In genomic region chr2:121185571-121186074, GRCh38 we compare ENCODE assay signal across 10 cellular contexts.
DNase-seq lines count a peak whose midpoint lies in the region; ATAC-seq, FAIRE-seq and TF ChIP-seq lines count a peak whose summit lies in the region.
"Had no signal": no experiment of that assay in that cellular context is flagged by ENCODE, and none has a peak within 500 bp of the region (broad histone marks: within the 10 kb centered on the region; RNA-seq: fewer than 3 reads in every experiment).

No MANE protein-coding gene starts in this region.

- H3K4me3 ChIP-seq in neuronal stem cell (ENCODE audit: low read length in 2 of 2) (no peak overlapping the region), spleen (no peak overlapping the region), vagina (no peak overlapping the region)

- H3K4me2 ChIP-seq in neuronal stem cell (ENCODE audit: insufficient read depth, low read length, poor library complexity, severe bottlenecking), result no peak overlapping the region

- H3K14ac ChIP-seq in neuronal stem cell (ENCODE audit: low read length), result peak overlapping the region; percentile 73

- H2BK15ac ChIP-seq in neuronal stem cell (ENCODE audit: low read length), result no peak overlapping the region

- H2BK120ac ChIP-seq in neuronal stem cell (ENCODE audit: low read depth, low read length), result no peak overlapping the region

- H3K27ac ChIP-seq in caudate nucleus (ENCODE audit: low read depth, low read length) (peak overlapping the region; percentile 40), neuronal stem cell (replicated peaks; ENCODE audit: low read length) (no peak overlapping the region), spleen (no peak overlapping the region), vagina (no peak overlapping the region)

- no peak overlapping the region for H3K4ac ChIP-seq in neuronal stem cell (ENCODE audit: low read length)

- FAIRE-seq in frontal cortex (lab: Jason Lieb, UNC), result no peak

- H2AFZ ChIP-seq in neuronal stem cell (ENCODE audit: low read length), result no peak overlapping the region

- TF ChIP-seq POLR2A in spleen (IDR thresholded peaks at IDR 0.05) (no peak), vagina (IDR thresholded peaks at IDR 0.05) (no peak)

- H3K9me3 ChIP-seq in neuronal stem cell (replicated peaks in 1 of 2; ENCODE audit: control insufficient read depth in 2 of 2, insufficient read depth in 1 of 2, low read depth in 1 of 2, low read length in 2 of 2) (no peaks in the 10 kb centered on the region), spleen (no peaks in the 10 kb centered on the region), vagina (no peaks in the 10 kb centered on the region)

- H3K4me1 ChIP-seq in neuronal stem cell (ENCODE audit: control insufficient read depth in 2 of 2, insufficient read depth in 1 of 2, low read depth in 1 of 2, low read length in 2 of 2) (peaks cover 0 to 11% of the 10 kb centered on the region in 2 donors), spleen (peaks cover 0 to 10% (median 0%) of the 10 kb centered on the region in 6 donors), vagina (no peaks in the 10 kb centered on the region)

- peak overlapping the region; percentile 27 for H2BK5ac ChIP-seq in neuronal stem cell (ENCODE audit: low read length)

- H3K79me1 ChIP-seq in neuronal stem cell (ENCODE audit: low read depth, low read length), result no peaks in the 10 kb centered on the region

- no peak for ATAC-seq in GM18520 (IDR thresholded peaks at IDR 0.05; ENCODE audit: unreplicated experiment)
- ATAC-seq: stimulated activated naive B cell treated with anti-CD40 and anti-IgM and Interleukin-4, amounts not matched to agents 10 μg/mL and 1 μg/mL and 100 μg/mL, for 72 hours had no signal

- H3K9ac ChIP-seq in neuronal stem cell (ENCODE audit: low read depth, low read length, poor library complexity), result no peak overlapping the region

- peak overlapping the region; percentile 51 for H2AK5ac ChIP-seq in neuronal stem cell (ENCODE audit: low read depth, low read length)

- no CpG with 5 or more reads among the region's 5 CpGs for WGBS in neuronal stem cell (ENCODE audit: extremely low coverage in 2 of 2, insufficient read length in 2 of 2, insufficient replicate concordance in 1 of 2), 2 donors
- WGBS in spleen, 5 donors, result 73 to 81% (median 77%) methylated on average over 5 of the region's 5 CpGs

- intact Hi-C loops in spleen (cut with DNase I; ENCODE audit: low total_unique reads) (no loop called here), vagina (cut with DNase I) (no loop called here)

- H4K91ac ChIP-seq in neuronal stem cell (ENCODE audit: low read depth, low read length, poor library complexity), result no peak overlapping the region

- DNase-seq in H4 (ENCODE audit: low spot score) (peak; percentile 23), NCI-H2196 treated with DMSO at 0.1 percent for 48 hours (lab: John Stamatoyannopoulos, UW; ENCODE audit: unreplicated experiment) (peak; percentile 81), caudate nucleus (lab: John Stamatoyannopoulos, UW) (peak in 2 of 61 donors; percentile 13 to 15), neuronal stem cell (ENCODE audit: low spot score) (no peak), spleen (no peak), vagina (ENCODE audit: extremely low spot score in 2 of 2) (no peak), frontal cortex (ENCODE audit: low spot score in 2 of 2) (no peak)
- DNase-seq: left cardiac atrium; stimulated activated naive B cell treated with anti-CD40 and anti-IgM and Interleukin-4, amounts not matched to agents 10 μg/mL and 1 μg/mL and 100 μg/mL, for 72 hours had no signal

- H2BK12ac ChIP-seq in neuronal stem cell (ENCODE audit: low read length), result no peak overlapping the region

- no peak for TF ChIP-seq CTCF in spleen (IDR thresholded peaks at IDR 0.05 in 8 of 11, conservative IDR thresholded peaks at IDR 0.05 in 3 of 11)
- TF ChIP-seq CTCF in vagina (IDR thresholded peaks at IDR 0.05), result no peak

- H3K23ac ChIP-seq in neuronal stem cell (ENCODE audit: low read depth, low read length, poor library complexity), result no peak overlapping the region

- H3K18ac ChIP-seq in neuronal stem cell (ENCODE audit: low read length), result peak overlapping the region; percentile 67

- H3K27me3 ChIP-seq in neuronal stem cell (ENCODE audit: control insufficient read depth in 3 of 3, insufficient read depth in 3 of 3, low read depth in 1 of 3, low read length in 3 of 3) (no peaks in the 10 kb centered on the region), spleen (replicated peaks in 1 of 7) (no peaks in the 10 kb centered on the region), vagina (no peaks in the 10 kb centered on the region)

- no peak overlapping the region for H4K8ac ChIP-seq in neuronal stem cell (ENCODE audit: low read depth, low read length)

- H3K36me3 ChIP-seq in neuronal stem cell (replicated peaks in 1 of 2; ENCODE audit: control insufficient read depth in 2 of 2, insufficient read depth in 2 of 2, low read length in 2 of 2) (no peaks in the 10 kb centered on the region), spleen (no peaks in the 10 kb centered on the region), vagina (no peaks in the 10 kb centered on the region)

Comparison
In these comparisons a context has a peak if more than half of its experiments do, and no peak if none do; other contexts are left out.
1. DNase-seq: peak in H4 (single experiment) and NCI-H2196 treated with DMSO at 0.1 percent for 48 hours (single experiment); none in neuronal stem cell (single experiment), spleen (single experiment), vagina (0 of 2) and frontal cortex (0 of 2).